In genomic region chr9:137275203-137275936, GRCh38 we compare ENCODE assay signal across 2 cellular contexts.
TF ChIP-seq lines count a peak whose summit lies in the region.

No MANE protein-coding gene starts in this region.

TF ChIP-seq in HCT116, 20 proteins besides CTCF, POLR2A, EP300 and RAD21:
- no peak for TF ChIP-seq MAX (IDR thresholded peaks at IDR 0.05)
- no peak for TF ChIP-seq ATF3 (IDR thresholded peaks at IDR 0.05)
- no peak for TF ChIP-seq EZH2phosphoT487 (IDR thresholded peaks at IDR 0.05; ENCODE audit: borderline replicate concordance)
- TF ChIP-seq CBX3 (IDR thresholded peaks at IDR 0.05; ENCODE audit: low read depth) = no peak
- no peak for TF ChIP-seq JUND (IDR thresholded peaks at IDR 0.05)
- TF ChIP-seq ELF1 (IDR thresholded peaks at IDR 0.05; ENCODE audit: borderline replicate concordance, low read depth) = no peak
- no peak for TF ChIP-seq SP1 (IDR thresholded peaks at IDR 0.05; ENCODE audit: low read depth)
- TF ChIP-seq CEBPB (IDR thresholded peaks at IDR 0.05; ENCODE audit: low read depth) = no peak
- no peak for TF ChIP-seq EZH2 (IDR thresholded peaks at IDR 0.05)
- TF ChIP-seq TCF7L2 (IDR thresholded peaks at IDR 0.05; ENCODE audit: borderline replicate concordance, extremely low read depth, insufficient read depth, insufficient read length) = no peak
- no peak for TF ChIP-seq FOSL1 (IDR thresholded peaks at IDR 0.05; ENCODE audit: low read depth)
- TF ChIP-seq EGR1 (IDR thresholded peaks at IDR 0.05; ENCODE audit: low read depth) = no peak
- no peak for TF ChIP-seq SIN3A (IDR thresholded peaks at IDR 0.05; ENCODE audit: low read depth)
- no peak for TF ChIP-seq ZFX (IDR thresholded peaks at IDR 0.05)
TF ChIP-seq in HCT116: peak in this region for 0.

TF ChIP-seq in K562, 482 proteins besides CTCF, POLR2A, EP300 and RAD21:
- TF ChIP-seq POLR2G (IDR thresholded peaks at IDR 0.05; ENCODE audit: low read depth, low read length) (peak; percentile 52; the same call in 1 of the 2 replicates), BCLAF1 (IDR thresholded peaks at IDR 0.05; ENCODE audit: borderline replicate concordance in 1 of 2, control insufficient read depth in 1 of 2, low read depth in 2 of 2, low read length in 1 of 2) (no peak), BRCA1 (IDR thresholded peaks at IDR 0.05) (no peak), BRCA1 (CRISPR knock-in tag; IDR thresholded peaks at IDR 0.05) (no peak), HDAC1 (IDR thresholded peaks at IDR 0.05) (no peak), SAFB (IDR thresholded peaks at IDR 0.05; ENCODE audit: borderline replicate concordance, low read depth, low read length) (no peak), ADNP (tag; IDR thresholded peaks at IDR 0.05) (no peak), ZNF583 (CRISPR knock-in tag; IDR thresholded peaks at IDR 0.05) (no peak), MAFF (IDR thresholded peaks at IDR 0.05; ENCODE audit: low read length) (no peak), EZH2 (IDR thresholded peaks at IDR 0.05; ENCODE audit: borderline replicate concordance, low read depth, low read length) (no peak), ZBTB40 (IDR thresholded peaks at IDR 0.05) (no peak), ZBTB40 (CRISPR knock-in tag; IDR thresholded peaks at IDR 0.05) (no peak), POLR2B (IDR thresholded peaks at IDR 0.05; ENCODE audit: low read depth, partially characterized antibody) (peak; percentile 38), CEBPB (tag; IDR thresholded peaks at IDR 0.05) (no peak), SRSF1 (IDR thresholded peaks at IDR 0.05; ENCODE audit: low read depth, low read length) (no peak), MECOM (CRISPR knock-in tag; IDR thresholded peaks at IDR 0.05) (no peak), FOSL1 (tag; conservative IDR thresholded peaks at IDR 0.05) (no peak), RBFOX2 (IDR thresholded peaks at IDR 0.05; ENCODE audit: low read depth, low read length) (peak; percentile 41), CXXC5 (CRISPR knock-in tag; IDR thresholded peaks at IDR 0.05) (no peak), KAT8 (IDR thresholded peaks at IDR 0.05; ENCODE audit: low read depth) (no peak)
